1 cellular context compared by ENCODE assay signal in the genomic region with DNA sequence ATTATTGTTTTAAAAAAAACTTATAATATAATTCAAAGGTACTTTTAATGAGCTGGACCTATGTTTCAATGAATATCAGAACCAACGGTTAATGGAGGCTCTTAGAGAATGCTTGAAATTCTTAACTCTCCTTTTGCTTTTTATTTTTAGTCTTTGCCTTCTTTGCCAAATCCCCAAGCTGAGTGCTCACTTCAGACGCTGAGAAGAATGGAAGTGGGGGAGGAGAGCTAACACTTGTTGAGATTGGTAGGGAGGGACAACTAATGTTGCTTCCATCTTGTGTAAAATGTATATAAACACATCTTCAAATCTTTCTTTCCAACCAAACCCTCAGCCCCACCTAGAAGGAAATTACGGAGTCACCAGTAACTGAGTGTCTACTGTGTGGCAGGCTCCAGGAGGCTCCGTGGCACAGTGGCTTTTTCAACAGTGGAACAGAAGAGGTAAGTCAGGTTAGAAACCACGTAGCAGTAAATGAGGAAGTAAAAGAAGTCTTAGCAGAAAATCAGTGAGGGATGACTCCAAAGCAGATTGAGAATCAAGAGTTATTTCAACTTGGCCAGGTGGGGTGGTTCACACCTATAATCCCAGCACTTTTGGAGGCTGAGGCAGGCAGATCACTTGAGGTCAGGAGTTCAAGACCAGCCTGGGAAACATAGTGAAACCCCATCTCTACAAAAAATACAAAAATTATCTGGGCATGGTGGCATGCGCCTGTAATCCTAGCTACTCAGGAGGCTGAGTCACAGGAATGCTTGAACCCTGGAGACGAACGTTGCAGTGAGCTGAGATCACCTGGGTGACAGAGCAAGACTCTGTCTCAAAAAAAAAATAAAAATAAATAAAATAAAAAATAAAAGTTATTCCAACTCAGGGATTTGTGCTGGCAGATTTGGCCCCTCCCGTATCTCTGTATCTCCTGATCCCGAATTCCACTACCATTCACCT.
TF ChIP-seq lines count a peak whose summit lies in the region.

No MANE protein-coding gene starts in this region.

TF ChIP-seq in IMR-90, 13 proteins besides CTCF, POLR2A, EP300 and RAD21 (continued from another document):
- TF ChIP-seq, protein P1, sequence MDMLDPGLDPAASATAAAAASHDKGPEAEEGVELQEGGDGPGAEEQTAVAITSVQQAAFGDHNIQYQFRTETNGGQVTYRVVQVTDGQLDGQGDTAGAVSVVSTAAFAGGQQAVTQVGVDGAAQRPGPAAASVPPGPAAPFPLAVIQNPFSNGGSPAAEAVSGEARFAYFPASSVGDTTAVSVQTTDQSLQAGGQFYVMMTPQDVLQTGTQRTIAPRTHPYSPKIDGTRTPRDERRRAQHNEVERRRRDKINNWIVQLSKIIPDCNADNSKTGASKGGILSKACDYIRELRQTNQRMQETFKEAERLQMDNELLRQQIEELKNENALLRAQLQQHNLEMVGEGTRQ (IDR thresholded peaks at IDR 0.05; ENCODE audit: low read depth, low read length) = no peak
- no peak for TF ChIP-seq RCOR1 (IDR thresholded peaks at IDR 0.05; ENCODE audit: insufficient replicate concordance, low read length)
- TF ChIP-seq NFE2L2 (IDR thresholded peaks at IDR 0.05; ENCODE audit: low read depth, low read length) = no peak
- no peak for TF ChIP-seq CEBPB (IDR thresholded peaks at IDR 0.05; ENCODE audit: low read depth, low read length)
- TF ChIP-seq, protein P2, sequence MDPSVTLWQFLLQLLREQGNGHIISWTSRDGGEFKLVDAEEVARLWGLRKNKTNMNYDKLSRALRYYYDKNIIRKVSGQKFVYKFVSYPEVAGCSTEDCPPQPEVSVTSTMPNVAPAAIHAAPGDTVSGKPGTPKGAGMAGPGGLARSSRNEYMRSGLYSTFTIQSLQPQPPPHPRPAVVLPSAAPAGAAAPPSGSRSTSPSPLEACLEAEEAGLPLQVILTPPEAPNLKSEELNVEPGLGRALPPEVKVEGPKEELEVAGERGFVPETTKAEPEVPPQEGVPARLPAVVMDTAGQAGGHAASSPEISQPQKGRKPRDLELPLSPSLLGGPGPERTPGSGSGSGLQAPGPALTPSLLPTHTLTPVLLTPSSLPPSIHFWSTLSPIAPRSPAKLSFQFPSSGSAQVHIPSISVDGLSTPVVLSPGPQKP (IDR thresholded peaks at IDR 0.05; ENCODE audit: borderline replicate concordance, low read depth, low read length) = no peak
- no peak for TF ChIP-seq MXI1 (IDR thresholded peaks at IDR 0.05; ENCODE audit: borderline replicate concordance, low read depth, low read length)
- TF ChIP-seq BHLHE40 (IDR thresholded peaks at IDR 0.05; ENCODE audit: low read depth, low read length) = no peak
- TF ChIP-seq FOS (IDR thresholded peaks at IDR 0.05; ENCODE audit: low read depth, low read length) = no peak
- TF ChIP-seq MAFK (IDR thresholded peaks at IDR 0.05; ENCODE audit: low read depth, low read length) = no peak
- TF ChIP-seq SMC3 (IDR thresholded peaks at IDR 0.05; ENCODE audit: low read depth, low read length) = no peak
- TF ChIP-seq RFX5 (IDR thresholded peaks at IDR 0.05; ENCODE audit: low read depth, low read length) = no peak
